22 cellular contexts compared by ENCODE assay signal in genomic region chrX:39691724-39692123, GRCh38.
A peak's percentile ranks its signal among the peaks of the same experiment; 100 is the strongest.
DNase-seq lines count a peak whose midpoint lies in the region; ATAC-seq, FAIRE-seq and TF ChIP-seq lines count a peak whose summit lies in the region.
"Had no signal": no experiment of that assay in that cellular context is flagged by ENCODE, and none has a peak within 500 bp of the region (broad histone marks: within the 10 kb centered on the region; RNA-seq: fewer than 3 reads in every experiment).

No MANE protein-coding gene starts in this region.

- H4K20me1 ChIP-seq in K562 (replicated peaks; ENCODE audit: control insufficient read depth, insufficient read depth, low read length) = no peaks in the 10 kb centered on the region
- no peaks in the 10 kb centered on the region for H4K20me1 ChIP-seq in H1 (replicated peaks in 1 of 2; ENCODE audit: control insufficient read depth in 1 of 2, insufficient read depth in 2 of 2, low read length in 2 of 2)
- H4K20me1 ChIP-seq: BLaER1 treated with 17β-estradiol and CSF1 and Interleukin-3, amounts not matched to agents 10 nM and 100 nM had no signal

- peaks cover 3% of the 10 kb centered on the region for H3K36me3 Mint-ChIP-seq in neural crest cell (ENCODE audit: low read depth)
- no peaks in the 10 kb centered on the region for H3K36me3 Mint-ChIP-seq in type B pancreatic cell
- H3K36me3 Mint-ChIP-seq: CD8-positive, alpha-beta T cell had no signal

- TF ChIP-seq CTCF in K562 (IDR thresholded peaks at IDR 0.05 in 2 of 3, conservative IDR thresholded peaks at IDR 0.05 in 1 of 3; ENCODE audit: insufficient read depth in 2 of 3, low read depth in 1 of 3, low read length in 3 of 3) = no peak
- no peak for TF ChIP-seq CTCF in H1 (IDR thresholded peaks at IDR 0.05; ENCODE audit: control extremely low read depth in 1 of 3, insufficient read depth in 1 of 3, low read depth in 1 of 3, low read length in 3 of 3)
- TF ChIP-seq CTCF in neural crest cell (conservative IDR thresholded peaks at IDR 0.05) = no peak
- no peak for TF ChIP-seq CTCF in type B pancreatic cell (conservative IDR thresholded peaks at IDR 0.05)

- H3K9me3 Mint-ChIP-seq in neural crest cell = peaks cover 6% of the 10 kb centered on the region
- H3K9me3 Mint-ChIP-seq in type B pancreatic cell = peaks cover 5% of the 10 kb centered on the region
- H3K9me3 Mint-ChIP-seq: CD4-positive, alpha-beta T cell had no signal

- H3K4me2 ChIP-seq in K562 (ENCODE audit: insufficient read depth, low read length) = no peak overlapping the region
- H3K4me2 ChIP-seq in H1 (ENCODE audit: insufficient read depth in 1 of 2, low read depth in 2 of 2, low read length in 2 of 2) = no peak overlapping the region
- H3K4me2 ChIP-seq: A549 had no signal

- H3K56ac ChIP-seq in H1 (replicated peaks; ENCODE audit: insufficient read length, low read depth, low read length) = no peak overlapping the region

- H3K4me3 Mint-ChIP-seq in neural crest cell = peak overlapping the region; percentile 34
- H3K4me3 Mint-ChIP-seq in type B pancreatic cell = peak overlapping the region; percentile 55
- H3K4me3 Mint-ChIP-seq: B cell; CD4-positive, alpha-beta T cell; CD8-positive, alpha-beta T cell had no signal

- H3K27ac ChIP-seq in K562 (ENCODE audit: extremely low read depth, low read depth, low read length) (no peak overlapping the region), H1 (ENCODE audit: low read depth, low read length) (no peak overlapping the region)
- H3K27ac ChIP-seq: 22Rv1; A549; BLaER1 treated with 17β-estradiol and CSF1 and Interleukin-3, amounts not matched to agents 10 nM and 100 nM; C4-2B had no signal

- peak overlapping the region; percentile 86; the same call in 1 of the 2 replicates for H2BK20ac ChIP-seq in H1 (ENCODE audit: low read length)

- FAIRE-seq in K562 (lab: Jason Lieb, UNC) (no peak), H1 (lab: Jason Lieb, UNC) (no peak)
- FAIRE-seq: A549, D721Med, G401.6, GM12891 had no signal

- H3K27me3 Mint-ChIP-seq in neural crest cell (ENCODE audit: low read depth) = no peaks in the 10 kb centered on the region
- no peaks in the 10 kb centered on the region for H3K27me3 Mint-ChIP-seq in type B pancreatic cell
- H3K27me3 Mint-ChIP-seq: CD4-positive, alpha-beta T cell had no signal

- no peak overlapping the region for H2BK5ac ChIP-seq in H1 (ENCODE audit: low read depth, low read length)

- H3K9ac ChIP-seq in K562 (ENCODE audit: insufficient read depth in 1 of 2, low read depth in 2 of 2, low read length in 2 of 2) = no peak overlapping the region
- H3K9ac ChIP-seq in H1 (replicated peaks in 1 of 4; ENCODE audit: extremely low read depth in 1 of 4, low read depth in 3 of 4, low read length in 3 of 4) = no peak overlapping the region
- H3K9ac ChIP-seq: BLaER1 treated with 17β-estradiol and CSF1 and Interleukin-3, amounts not matched to agents 10 nM and 100 nM had no signal

- no peaks in the 10 kb centered on the region for H3K79me2 ChIP-seq in K562 (ENCODE audit: control insufficient read depth, insufficient read depth, low read length)
- no peaks in the 10 kb centered on the region for H3K79me2 ChIP-seq in H1 (ENCODE audit: control insufficient read depth in 1 of 2, insufficient read depth in 2 of 2, low read length in 2 of 2)

- TF ChIP-seq POLR2A in K562 (conservative IDR thresholded peaks at IDR 0.05) = no peak
- no peak for TF ChIP-seq POLR2A in H1 (IDR thresholded peaks at IDR 0.05; ENCODE audit: control extremely low read depth in 1 of 2, low read depth in 2 of 2, low read length in 2 of 2)

- H2BK120ac ChIP-seq in H1 (replicated peaks; ENCODE audit: low read depth, low read length) = no peak overlapping the region

- H3K4me1 Mint-ChIP-seq in neural crest cell (peaks cover 34% of the 10 kb centered on the region), type B pancreatic cell (ENCODE audit: unreplicated experiment) (peaks cover 7% of the 10 kb centered on the region)

- no peak overlapping the region for H3K14ac ChIP-seq in H1 (ENCODE audit: insufficient read length)

- H4K8ac ChIP-seq in H1 (ENCODE audit: extremely low read depth, insufficient read depth, low read length) = no peak overlapping the region

- peak overlapping the region; percentile 34 for H4K91ac ChIP-seq in H1 (replicated peaks; ENCODE audit: insufficient read length, low read length)

- in situ Hi-C loops in K562 (cut with MboI) = no loop called here

- H2BK12ac ChIP-seq in H1 (ENCODE audit: low read depth, low read length) = 0 out of 2 replicates have a peak overlapping the region, but pooled peaks have one; percentile 75

- H3K27me3 ChIP-seq in K562 (ENCODE audit: control insufficient read depth in 2 of 2, insufficient read depth in 2 of 2, low read length in 2 of 2) (no peaks in the 10 kb centered on the region), H1 (replicated peaks in 1 of 4; ENCODE audit: control insufficient read depth in 3 of 4, extremely low read depth in 1 of 4, insufficient read depth in 3 of 4, low read length in 3 of 4) (peaks cover 0 to 2% (median 0%) of the 10 kb centered on the region in 4 experiments; a peak in 3 of 7 replicates)

- TF ChIP-seq RAD21 in K562 (CRISPR knock-in tag; conservative IDR thresholded peaks at IDR 0.05 in 1 of 2, IDR thresholded peaks at IDR 0.05 in 1 of 2) = no peak
- TF ChIP-seq RAD21 in H1 (IDR thresholded peaks at IDR 0.05 in 1 of 2, conservative IDR thresholded peaks at IDR 0.05 in 1 of 2; ENCODE audit: low read depth in 2 of 2, low read length in 2 of 2) = no peak

- no peak overlapping the region for H2AFZ ChIP-seq in K562 (ENCODE audit: low read depth, low read length)
- H2AFZ ChIP-seq in H1 (ENCODE audit: low read length) = no peak overlapping the region

- DNase-seq in K562 (ENCODE audit: extremely low read depth in 1 of 4, low spot score in 3 of 4) (no peak), H1 (ENCODE audit: low read depth in 1 of 2, low spot score in 2 of 2) (no peak), neural crest cell (ENCODE audit: low read depth, low spot score) (no peak), type B pancreatic cell (ENCODE audit: extremely low spot score, unreplicated experiment) (no peak)
- DNase-seq: AML-193; Caco-2; Calu3; CD4-positive, alpha-beta T cell; CD8-positive, alpha-beta T cell; DMS79 treated with DMSO at 0.1 percent for 48 hours; GF-D8 had no signal

- POLR2A ChIA-PET in K562 (lab: Yijun Ruan, JAX) = no interaction called here
- POLR2A ChIA-PET in H1 (lab: Charles Lee; ENCODE audit: partially characterized antibody) = no interaction called here

- H2AK5ac ChIP-seq in H1 (ENCODE audit: low read depth, low read length) = no peak overlapping the region

- H3K27ac Mint-ChIP-seq in neural crest cell (ENCODE audit: unreplicated experiment) (no peak overlapping the region), type B pancreatic cell (no peak overlapping the region)
- H3K27ac Mint-ChIP-seq: B cell; CD4-positive, alpha-beta T cell; CD8-positive, alpha-beta T cell had no signal

- H3K9me1 ChIP-seq in K562 (ENCODE audit: control insufficient read depth, insufficient read depth, low read length) = no peaks in the 10 kb centered on the region

- H3K4me1 ChIP-seq in K562 (replicated peaks in 1 of 2; ENCODE audit: control insufficient read depth in 2 of 2, insufficient read depth in 2 of 2, low read length in 2 of 2) = peaks cover 17 to 24% of the 10 kb centered on the region in 2 experiments; a peak in 4 of 5 replicates
- peaks cover 3 to 11% (median 8%) of the 10 kb centered on the region in 4 experiments for H3K4me1 ChIP-seq in H1 (replicated peaks in 1 of 4; ENCODE audit: control insufficient read depth in 3 of 4, insufficient read depth in 4 of 4, low read length in 3 of 4)

- WGBS in K562 (ENCODE audit: insufficient coverage, low coverage, missing lambda C conversion rate) = 43% methylated on average over 3 of the region's 3 CpGs
- WGBS in H1 (ENCODE audit: extremely low coverage in 1 of 2, insufficient coverage in 1 of 2, insufficient read length in 1 of 2, insufficient replicate concordance in 2 of 2, low coverage in 1 of 2, low lambda C conversion rate in 2 of 2, missing lambda C conversion rate in 1 of 2), 2 experiments = 85% methylated on average over 3 of the region's 3 CpGs; no CpG with 5 or more reads in 1 of the 2 experiments

- H3K4ac ChIP-seq in H1 (replicated peaks; ENCODE audit: insufficient read length, low read depth, low read length) = no peak overlapping the region

- no peaks in the 10 kb centered on the region for H3K79me1 ChIP-seq in H1 (ENCODE audit: low read depth, low read length)

- intact Hi-C loops in K562 (cut with micrococcal nuclease) = no loop called here

- CTCF ChIA-PET in K562 (lab: Yijun Ruan, JAX; ENCODE audit: low intra/inter-chr PET ratio) (no interaction called here), H1 (lab: Charles Lee; ENCODE audit: partially characterized antibody) (no interaction called here)

- H3K23ac ChIP-seq in H1 (ENCODE audit: insufficient read length) = no peak overlapping the region

- TF ChIP-seq EP300 in K562 (IDR thresholded peaks at IDR 0.05; ENCODE audit: low read length) (no peak), H1 (IDR thresholded peaks at IDR 0.05; ENCODE audit: borderline replicate concordance in 1 of 2, low read depth in 2 of 2, low read length in 2 of 2) (no peak)

- no peak overlapping the region for H3K4me3 ChIP-seq in K562
- H3K4me3 ChIP-seq in H1 (ENCODE audit: extremely low read depth in 1 of 4, insufficient read depth in 2 of 4, low read depth in 3 of 4, low read length in 4 of 4) = no peak overlapping the region
- H3K4me3 ChIP-seq: A549; BLaER1 treated with 17β-estradiol and CSF1 and Interleukin-3, amounts not matched to agents 10 nM and 100 nM had no signal

- H2BK15ac ChIP-seq in H1 (ENCODE audit: low read length) = no peak overlapping the region

- H3K36me3 ChIP-seq in K562 (ENCODE audit: control insufficient read depth, insufficient read depth, low read length) (no peaks in the 10 kb centered on the region), H1 (ENCODE audit: control insufficient read depth in 2 of 4, insufficient read depth in 4 of 4, low read length in 3 of 4) (no peaks in the 10 kb centered on the region)
- H3K36me3 ChIP-seq: BLaER1 treated with 17β-estradiol and CSF1 and Interleukin-3, amounts not matched to agents 10 nM and 100 nM had no signal

- ATAC-seq in K562 (no peak), HG02571 (IDR thresholded peaks at IDR 0.05; ENCODE audit: unreplicated experiment) (no peak), HG03039 (IDR thresholded peaks at IDR 0.05; ENCODE audit: unreplicated experiment) (no peak), HG03565 (IDR thresholded peaks at IDR 0.05; ENCODE audit: unreplicated experiment) (no peak)
- ATAC-seq: A549; CD8-positive, alpha-beta T cell had no signal

- BruUV-seq in K562 (replicated peaks; lab: Mats Ljungman, UMichigan) = no TSS peak

- H3K23me2 ChIP-seq in H1 (ENCODE audit: low read depth, low read length) = peaks cover 2% of the 10 kb centered on the region; the same call in 1 of the 2 replicates

- peak overlapping the region; percentile 48; the same call in 1 of the 2 replicates for H3K18ac ChIP-seq in H1 (ENCODE audit: extremely low read depth, low read length)

- H3K9me3 ChIP-seq in K562 (replicated peaks; ENCODE audit: control insufficient read depth, insufficient read depth, low read depth, low read length) (no peaks in the 10 kb centered on the region), H1 (ENCODE audit: insufficient read depth in 2 of 2, low read depth in 1 of 2, low read length in 1 of 2) (0 out of 4 replicates have a peak, but pooled peaks cover 0 to 5% of the 10 kb centered on the region in 2 experiments)
- H3K9me3 ChIP-seq: Caco-2 had no signal

- H4K5ac ChIP-seq in H1 (ENCODE audit: insufficient read length, low read depth, low read length) = no peak overlapping the region
